21 cellular contexts compared by ENCODE assay signal in the genomic region with DNA sequence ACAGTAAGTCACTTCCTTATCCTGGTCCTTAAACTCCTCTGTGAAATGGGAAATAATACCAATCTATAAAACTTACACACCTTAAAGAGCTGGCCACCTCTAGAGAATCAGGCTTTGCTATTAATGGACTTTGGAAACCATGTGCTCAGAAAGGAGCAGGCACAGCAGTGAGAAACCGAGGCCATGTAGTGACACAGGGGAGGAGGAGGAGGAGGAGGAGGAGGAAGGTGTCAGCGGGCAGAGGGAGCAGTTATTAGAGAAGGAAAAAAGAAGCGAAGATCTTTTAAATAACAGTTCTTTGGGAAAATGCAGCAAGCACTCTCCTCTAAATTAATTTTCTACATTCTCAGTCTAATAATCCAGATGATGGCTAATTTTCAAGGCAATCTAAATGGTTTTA.
"Had no signal": no experiment of that assay in that cellular context is flagged by ENCODE, and none has a peak within 500 bp of the region (broad histone marks: within the 10 kb centered on the region; RNA-seq: fewer than 3 reads in every experiment).

No MANE protein-coding gene starts in this region.

- H3K27me3 ChIP-seq: SJSA1 had no signal

- H3K4me3 ChIP-seq: SJSA1, SK-N-MC had no signal

- DNase-seq: IMR-90, Karpas-422, KG1, MM.1S, NCI-H1092 treated with DMSO at 0.1 percent for 48 hours, NCI-H1436, NCI-H187, NCI-H2029, NCI-H2081 treated with DMSO at 0.1 percent for 48 hours, NCI-H2171, NCI-H226, NCI-H446, NCI-H510A, NCI-H524 treated with DMSO at 0.1 percent for 48 hours, NCI-H774, Right ventricle myocardium superior, RPMI8226, SIG-M5 had no signal

- ATAC-seq: HepG2 had no signal

- H3K4me1 ChIP-seq: SJSA1 had no signal

- H3K27ac ChIP-seq: SJSA1, SK-N-MC had no signal

- H3K9me3 ChIP-seq: SJSA1 had no signal
